Comparison of ENCODE assay signal across 27 cellular contexts in genomic region chrX:148568763-148569162, GRCh38.
"Had no signal": no experiment of that assay in that cellular context is flagged by ENCODE, and none has a peak within 500 bp of the region (broad histone marks: within the 10 kb centered on the region; RNA-seq: fewer than 3 reads in every experiment).

No MANE protein-coding gene starts in this region.

- H3K36me3 ChIP-seq: adrenal gland, brain microvascular endothelial cell, SJCRH30 had no signal

- ATAC-seq: activated CD4-positive, alpha-beta T cell treated with anti-CD3 and anti-CD28 coated beads for 36 hours; activated CD4-positive, CD25-positive, alpha-beta regulatory T cell treated with anti-CD3 and anti-CD28 coated beads, Interleukin-2, amount 50 U/mL, for 24 hours; activated CD8-positive, alpha-beta T cell treated with anti-CD3 and anti-CD28 coated beads, Interleukin-2, amount 10 ng/mL, durations not matched to agents 7 days and 5 days; activated naive CD4-positive, alpha-beta T cell treated with anti-CD3 and anti-CD28 coated beads, Interleukin-2, amount 50 U/mL, for 72 hours; Panc1 had no signal

- H3K27me3 ChIP-seq: brain microvascular endothelial cell, SJCRH30 had no signal

- H3K4me3 ChIP-seq: adrenal gland, SJCRH30, SK-N-MC had no signal

- H3K4me1 ChIP-seq: adrenal gland, SJCRH30 had no signal

- H3K9me3 ChIP-seq: adrenal gland, SJCRH30 had no signal

- DNase-seq: activated CD4-positive, alpha-beta T cell treated with anti-CD3 and anti-CD28 coated beads for 36 hours; activated CD4-positive, alpha-beta T cell treated with anti-CD3 and anti-CD28 coated beads, Interleukin-2, amount 10 ng/mL, durations not matched to agents 7 days and 5 days; activated CD4-positive, alpha-beta T cell treated with anti-CD3 and anti-CD28 coated beads, Interleukin-2, amount 50 U/mL, for 48 hours; activated CD8-positive, alpha-beta T cell treated with anti-CD3 and anti-CD28 coated beads, Interleukin-2, amount 10 ng/mL, durations not matched to agents 7 days and 5 days; activated gamma-delta T cell; activated naive CD4-positive, alpha-beta T cell treated with Interleukin-2 at 50 U/mL for 16 hours; activated T-cell treated with anti-CD3 and anti-CD28 coated beads, Interleukin-2, amount 50 U/mL, for 24 hours; adrenal gland; brain microvascular endothelial cell; central memory CD4-positive, alpha-beta T cell; KG1; MV-4-11; NCI-H1092; NCI-H1436 treated with DMSO at 0.1 percent for 48 hours; NCI-H1694 treated with DMSO at 0.1 percent for 48 hours; NCI-H2029; NCI-H345; NCI-H524 treated with DMSO at 0.1 percent for 48 hours; SHP77; SJCRH30; T1000 had no signal

- FAIRE-seq: colon, TTC549 had no signal

- H3K27ac ChIP-seq: adrenal gland, brain microvascular endothelial cell, SJCRH30, SK-N-MC had no signal
